13 cellular contexts compared by ENCODE assay signal in genomic region chr17:82461827-82462524, GRCh38. TPM values are rescaled to one million over a fixed set of nuclear protein-coding genes. Genes with fewer than 3 reads are reported as not detected.
DNase-seq lines count a peak whose midpoint lies in the region; ATAC-seq and TF ChIP-seq lines count a peak whose summit lies in the region.
"Had no signal": no experiment of that assay in that cellular context is flagged by ENCODE, and none has a peak within 500 bp of the region (broad histone marks: within the 10 kb centered on the region; RNA-seq: fewer than 3 reads in every experiment).

No MANE protein-coding gene starts in this region.

- POLR2A ChIA-PET in HEK293 (lab: Yijun Ruan, JAX), result interaction anchor here (0.6 kb wide), 1 partner anchor 209 kb away, joined by 4 read pairs; no protein-coding TSS in a partner anchor

- peaks cover 55% of the 10 kb centered on the region for H3K36me3 Mint-ChIP-seq in T-helper 1 cell treated with Interleukin-12 subunit alpha and Interleukin-12 subunit beta and Interleukin-4 antibody, amounts not matched to agents 30 μg/mL and 1 μg/mL, for 36 hours (ENCODE audit: low read depth)
- H3K36me3 Mint-ChIP-seq in activated T-helper 1 cell treated with anti-CD3 and anti-CD28 coated beads, Interleukin-12 subunit alpha, Interleukin-12 subunit beta, Interleukin-2, Interleukin-4 antibody, amounts not matched to agents 30 ng/mL and 10 ng/mL and 1 ng/mL, durations not matched to agents 14 hours and 24 hours and 36 hours (ENCODE audit: low read depth), result peaks cover 57% of the 10 kb centered on the region

- no peak overlapping the region for H3K9ac ChIP-seq in mesenchymal stem cell (ENCODE audit: low read length)
- H3K9ac ChIP-seq: GM23248 had no signal

- no peaks in the 10 kb centered on the region for H3K9me3 Mint-ChIP-seq in T-helper 1 cell treated with Interleukin-12 subunit alpha and Interleukin-12 subunit beta and Interleukin-4 antibody, amounts not matched to agents 30 μg/mL and 1 μg/mL, for 36 hours
- no peaks in the 10 kb centered on the region for H3K9me3 Mint-ChIP-seq in activated T-helper 1 cell treated with anti-CD3 and anti-CD28 coated beads, Interleukin-12 subunit alpha, Interleukin-12 subunit beta, Interleukin-2, Interleukin-4 antibody, amounts not matched to agents 30 ng/mL and 10 ng/mL and 1 ng/mL, durations not matched to agents 14 hours and 24 hours and 36 hours

- H3K27me3 ChIP-seq in mesenchymal stem cell (ENCODE audit: control insufficient read depth in 1 of 2, insufficient read depth in 1 of 2, low read length in 2 of 2), result no peaks in the 10 kb centered on the region
- H3K27me3 ChIP-seq in breast epithelium, result no peaks in the 10 kb centered on the region
- H3K27me3 ChIP-seq: heart right ventricle had no signal

- no peak overlapping the region for H3K14ac ChIP-seq in mesenchymal stem cell (ENCODE audit: low read length in 2 of 2)

- no peak overlapping the region for H2BK5ac ChIP-seq in mesenchymal stem cell (ENCODE audit: low read depth, low read length, poor library complexity, severe bottlenecking)

- no peak overlapping the region for H3K23ac ChIP-seq in mesenchymal stem cell (ENCODE audit: low read length in 2 of 2)

- no peak overlapping the region for H3K4me2 ChIP-seq in mesenchymal stem cell (ENCODE audit: low read length, poor library complexity, severe bottlenecking)

- peak overlapping the region; percentile 22 for H4K91ac ChIP-seq in mesenchymal stem cell (ENCODE audit: low read length)

- H3K27me3 Mint-ChIP-seq in T-helper 1 cell treated with Interleukin-12 subunit alpha and Interleukin-12 subunit beta and Interleukin-4 antibody, amounts not matched to agents 30 μg/mL and 1 μg/mL, for 36 hours (ENCODE audit: low read depth), result no peaks in the 10 kb centered on the region
- no peaks in the 10 kb centered on the region for H3K27me3 Mint-ChIP-seq in activated T-helper 1 cell treated with anti-CD3 and anti-CD28 coated beads, Interleukin-12 subunit alpha, Interleukin-12 subunit beta, Interleukin-2, Interleukin-4 antibody, amounts not matched to agents 30 ng/mL and 10 ng/mL and 1 ng/mL, durations not matched to agents 14 hours and 24 hours and 36 hours (ENCODE audit: insufficient read depth)

- no peak for TF ChIP-seq CTCF in HEK293 (tag by site-specific recombination; IDR thresholded peaks at IDR 0.05)
- no peak for TF ChIP-seq CTCF in GM13976 (IDR thresholded peaks at IDR 0.05; ENCODE audit: borderline replicate concordance, control extremely low read depth, extremely low read depth, insufficient read depth, missing control alignments)
- no peak for TF ChIP-seq CTCF in breast epithelium (IDR thresholded peaks at IDR 0.05)

- peak overlapping the region; percentile 68 for H3K27ac Mint-ChIP-seq in T-helper 1 cell treated with Interleukin-12 subunit alpha and Interleukin-12 subunit beta and Interleukin-4 antibody, amounts not matched to agents 30 μg/mL and 1 μg/mL, for 36 hours
- H3K27ac Mint-ChIP-seq in activated T-helper 1 cell treated with anti-CD3 and anti-CD28 coated beads, Interleukin-12 subunit alpha, Interleukin-12 subunit beta, Interleukin-2, Interleukin-4 antibody, amounts not matched to agents 30 ng/mL and 10 ng/mL and 1 ng/mL, durations not matched to agents 14 hours and 24 hours and 36 hours, result peak overlapping the region; percentile 40

- H3K4me3 ChIP-seq in HEK293 (ENCODE audit: low read depth, low read length), result no peak overlapping the region
- H3K4me3 ChIP-seq in mesenchymal stem cell (ENCODE audit: insufficient read depth in 1 of 2, low read depth in 1 of 2, low read length in 2 of 2), result no peak overlapping the region
- no peak overlapping the region for H3K4me3 ChIP-seq in breast epithelium
- H3K4me3 ChIP-seq: GM23248, heart right ventricle, lung had no signal

- no peak overlapping the region for H3K18ac ChIP-seq in mesenchymal stem cell (ENCODE audit: low read depth in 1 of 2, low read length in 2 of 2)

- TF ChIP-seq POLR2A in breast epithelium (IDR thresholded peaks at IDR 0.05), result no peak

- in situ Hi-C loops in GM13976 (cut with MboI; ENCODE audit: low sequenced_read_pairs, unreplicated experiment), result no loop called here

- CTCF ChIA-PET in HEK293 (lab: Yijun Ruan, JAX), result interaction anchor here (1.1 kb wide), 1 partner anchor 23 kb away, joined by 9 read pairs; no protein-coding TSS in a partner anchor

- no peak for ATAC-seq in HG02981 (IDR thresholded peaks at IDR 0.05; ENCODE audit: unreplicated experiment)
- ATAC-seq: heart right ventricle had no signal

- H3K27ac ChIP-seq in HEK293 (ENCODE audit: extremely low read depth, low read depth, low read length), result no peak overlapping the region
- H3K27ac ChIP-seq in mesenchymal stem cell (ENCODE audit: low read length, poor library complexity, severe bottlenecking), result no peak overlapping the region
- no peak overlapping the region for H3K27ac ChIP-seq in breast epithelium
- H3K27ac ChIP-seq: GM23248, heart right ventricle had no signal

- no peak overlapping the region for H2AK5ac ChIP-seq in mesenchymal stem cell (ENCODE audit: low read length, severe bottlenecking)

- H3K9me3 ChIP-seq in HEK293 (ENCODE audit: control insufficient read depth, insufficient read depth, low read depth, low read length) (no peaks in the 10 kb centered on the region), mesenchymal stem cell (ENCODE audit: control insufficient read depth, low read length) (no peaks in the 10 kb centered on the region), breast epithelium (no peaks in the 10 kb centered on the region)
- H3K9me3 ChIP-seq: heart right ventricle had no signal

- peaks cover 24 to 72% of the 10 kb centered on the region in 2 experiments for H3K36me3 ChIP-seq in HEK293 (ENCODE audit: control insufficient read depth in 2 of 2, insufficient read depth in 1 of 2, low read length in 2 of 2)
- peaks cover 57 to 65% of the 10 kb centered on the region in 2 experiments for H3K36me3 ChIP-seq in mesenchymal stem cell (ENCODE audit: control insufficient read depth in 1 of 2, insufficient read depth in 2 of 2, low read depth in 1 of 2, low read length in 2 of 2)
- peaks cover 11% of the 10 kb centered on the region for H3K36me3 ChIP-seq in breast epithelium

- H3K4me1 Mint-ChIP-seq in T-helper 1 cell treated with Interleukin-12 subunit alpha and Interleukin-12 subunit beta and Interleukin-4 antibody, amounts not matched to agents 30 μg/mL and 1 μg/mL, for 36 hours (ENCODE audit: low read depth), result peaks cover 58% of the 10 kb centered on the region
- peaks cover 69% of the 10 kb centered on the region for H3K4me1 Mint-ChIP-seq in activated T-helper 1 cell treated with anti-CD3 and anti-CD28 coated beads, Interleukin-12 subunit alpha, Interleukin-12 subunit beta, Interleukin-2, Interleukin-4 antibody, amounts not matched to agents 30 ng/mL and 10 ng/mL and 1 ng/mL, durations not matched to agents 14 hours and 24 hours and 36 hours (ENCODE audit: low read depth)

- no peak overlapping the region for H4K8ac ChIP-seq in mesenchymal stem cell (ENCODE audit: low read length)

- no peak overlapping the region for H2BK15ac ChIP-seq in mesenchymal stem cell (ENCODE audit: low read depth, poor library complexity, severe bottlenecking)

- 90% methylated on average over 10 of the region's 10 CpGs for WGBS in mesenchymal stem cell

- no peak overlapping the region for H3K4ac ChIP-seq in mesenchymal stem cell (ENCODE audit: low read depth in 1 of 2, low read length in 2 of 2)

- H3K4me3 Mint-ChIP-seq in T-helper 1 cell treated with Interleukin-12 subunit alpha and Interleukin-12 subunit beta and Interleukin-4 antibody, amounts not matched to agents 30 μg/mL and 1 μg/mL, for 36 hours, result peak overlapping the region; percentile 43
- H3K4me3 Mint-ChIP-seq in activated T-helper 1 cell treated with anti-CD3 and anti-CD28 coated beads, Interleukin-12 subunit alpha, Interleukin-12 subunit beta, Interleukin-2, Interleukin-4 antibody, amounts not matched to agents 30 ng/mL and 10 ng/mL and 1 ng/mL, durations not matched to agents 14 hours and 24 hours and 36 hours, result peak overlapping the region; percentile 96

- H2BK12ac ChIP-seq in mesenchymal stem cell (ENCODE audit: low read length in 2 of 2), result no peak overlapping the region

- peaks cover 5% of the 10 kb centered on the region for H3K4me1 ChIP-seq in HEK293 (ENCODE audit: control insufficient read depth, insufficient read depth, low read length)
- H3K4me1 ChIP-seq in mesenchymal stem cell (ENCODE audit: control insufficient read depth, insufficient read depth, low read depth, low read length), result peaks cover 12% of the 10 kb centered on the region
- peaks cover 0 to 4% of the 10 kb centered on the region in 2 donors for H3K4me1 ChIP-seq in breast epithelium

- intact Hi-C loops in activated T-helper 1 cell treated with anti-CD3 and anti-CD28 coated beads, Interleukin-12 subunit alpha, Interleukin-12 subunit beta, Interleukin-2, Interleukin-4 antibody, amounts not matched to agents 30 ng/mL and 10 ng/mL and 1 ng/mL, durations not matched to agents 14 hours and 24 hours and 36 hours (cut with micrococcal nuclease), result no loop called here
- intact Hi-C loops in breast epithelium (cut with DNase I; ENCODE audit: low total_unique reads), result no loop called here

- peaks cover 17% of the 10 kb centered on the region for H3K79me1 ChIP-seq in mesenchymal stem cell (replicated peaks; ENCODE audit: low read length, poor library complexity, severe bottlenecking)

- H2BK120ac ChIP-seq in mesenchymal stem cell (ENCODE audit: low read depth, low read length), result no peak overlapping the region

- no peak overlapping the region for H2AFZ ChIP-seq in mesenchymal stem cell (ENCODE audit: low read depth, low read length)
- H2AFZ ChIP-seq: GM23248 had no signal

- DNase-seq in T-helper 1 cell, result no peak
- DNase-seq in activated T-helper 1 cell treated with anti-CD3 and anti-CD28 coated beads, Interleukin-12 subunit alpha, Interleukin-12 subunit beta, Interleukin-2, Interleukin-4 antibody, amounts not matched to agents 30 ng/mL and 10 ng/mL and 1 ng/mL, durations not matched to agents 14 hours and 24 hours and 36 hours (ENCODE audit: low spot score), result no peak
- DNase-seq in mesenchymal stem cell, result no peak
- no peak for DNase-seq in GM13976 (ENCODE audit: low spot score)
- DNase-seq in breast epithelium (ENCODE audit: low spot score in 2 of 2), result no peak
- DNase-seq: anterior cingulate cortex, GM23248, NCI-H1092 had no signal

RNA-seq across cellular contexts. Expression of gene NARF, which starts 3.4 kb away (rescaled TPM):
- total RNA-seq in activated T-helper 1 cell treated with anti-CD3 and anti-CD28 coated beads, Interleukin-12 subunit alpha, Interleukin-12 subunit beta, Interleukin-2, Interleukin-4 antibody, amounts not matched to agents 30 ng/mL and 10 ng/mL and 1 ng/mL, durations not matched to agents 14 hours and 24 hours and 36 hours, result 99.0 and 103 TPM in 2 replicates
- 45.9 TPM for polyA plus RNA-seq in mesenchymal stem cell (2013, experiment 1 of 2)
- 44.2 TPM for polyA plus RNA-seq in mesenchymal stem cell (2013, experiment 2 of 2)
- total RNA-seq in breast epithelium, result 10 to 100 TPM; 31.9 to 59.5 (median 44.9) TPM

RNA-seq across cellular contexts. Expression of gene CYBC1, which starts 11.4 kb away (rescaled TPM):
- 253 and 257 TPM in 2 replicates for total RNA-seq in activated T-helper 1 cell treated with anti-CD3 and anti-CD28 coated beads, Interleukin-12 subunit alpha, Interleukin-12 subunit beta, Interleukin-2, Interleukin-4 antibody, amounts not matched to agents 30 ng/mL and 10 ng/mL and 1 ng/mL, durations not matched to agents 14 hours and 24 hours and 36 hours
- polyA plus RNA-seq in mesenchymal stem cell (2013, experiment 1 of 2), result 40.1 TPM
- 39.0 TPM for polyA plus RNA-seq in mesenchymal stem cell (2013, experiment 2 of 2)
- 10 to 100 TPM; 54.7 to 71.4 (median 61.9) TPM for total RNA-seq in breast epithelium

RNA-seq across cellular contexts. Expression of gene OGFOD3, which starts 43.6 kb away (rescaled TPM):
- total RNA-seq in activated T-helper 1 cell treated with anti-CD3 and anti-CD28 coated beads, Interleukin-12 subunit alpha, Interleukin-12 subunit beta, Interleukin-2, Interleukin-4 antibody, amounts not matched to agents 30 ng/mL and 10 ng/mL and 1 ng/mL, durations not matched to agents 14 hours and 24 hours and 36 hours, result 28.7 and 34.7 TPM in 2 replicates
- polyA plus RNA-seq in mesenchymal stem cell (2013, experiment 1 of 2), result 15.4 TPM
- 16.0 TPM for polyA plus RNA-seq in mesenchymal stem cell (2013, experiment 2 of 2)
- 10 to 100 TPM; 26.3 to 32.8 (median 28.5) TPM for total RNA-seq in breast epithelium

RNA-seq across cellular contexts. Expression of gene HEXD, which starts 43.8 kb away (rescaled TPM):
- 30.5 and 33.0 TPM in 2 replicates for total RNA-seq in activated T-helper 1 cell treated with anti-CD3 and anti-CD28 coated beads, Interleukin-12 subunit alpha, Interleukin-12 subunit beta, Interleukin-2, Interleukin-4 antibody, amounts not matched to agents 30 ng/mL and 10 ng/mL and 1 ng/mL, durations not matched to agents 14 hours and 24 hours and 36 hours
- 6.2 TPM for polyA plus RNA-seq in mesenchymal stem cell (2013, experiment 1 of 2)
- 5.8 TPM for polyA plus RNA-seq in mesenchymal stem cell (2013, experiment 2 of 2)
- 100 to 1,000 TPM in 1 of 3 donors, 10 to 100 TPM in 2; 48.2 to 157 (median 68.2) TPM for total RNA-seq in breast epithelium

RNA-seq across cellular contexts. Expression of gene FOXK2, which starts 57.6 kb away (rescaled TPM):
- total RNA-seq in activated T-helper 1 cell treated with anti-CD3 and anti-CD28 coated beads, Interleukin-12 subunit alpha, Interleukin-12 subunit beta, Interleukin-2, Interleukin-4 antibody, amounts not matched to agents 30 ng/mL and 10 ng/mL and 1 ng/mL, durations not matched to agents 14 hours and 24 hours and 36 hours, result 97.7 and 98.1 TPM in 2 replicates
- polyA plus RNA-seq in mesenchymal stem cell (2013, experiment 1 of 2), result 45.8 TPM
- 46.2 TPM for polyA plus RNA-seq in mesenchymal stem cell (2013, experiment 2 of 2)
- 10 to 100 TPM; 25.0 to 48.6 (median 36.7) TPM for total RNA-seq in breast epithelium
